Comparison of ENCODE assay signal across 14 cellular contexts in the genomic region with DNA sequence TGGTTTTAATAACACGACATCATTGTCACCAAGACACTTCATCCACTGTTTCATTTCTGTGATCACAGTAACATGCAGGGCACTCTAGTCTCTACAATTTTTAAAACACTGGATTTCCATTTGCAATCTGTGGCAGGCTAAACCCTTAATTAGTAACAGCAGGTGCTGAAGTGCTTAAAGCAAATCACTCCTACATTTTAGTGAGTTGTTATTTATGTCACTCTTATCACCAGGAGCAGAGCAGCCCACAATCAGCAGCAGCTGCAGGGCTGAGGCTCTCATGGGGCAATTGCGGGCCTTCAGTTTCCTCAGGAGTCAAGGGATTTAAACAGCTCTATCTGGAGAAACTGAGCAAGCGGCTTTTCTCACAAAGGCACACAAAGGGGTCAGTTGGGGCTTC. TPM values are rescaled to one million over a fixed set of nuclear protein-coding genes. Genes with fewer than 3 reads are reported as not detected.
"Had no signal": no experiment of that assay in that cellular context is flagged by ENCODE, and none has a peak within 500 bp of the region (broad histone marks: within the 10 kb centered on the region; RNA-seq: fewer than 3 reads in every experiment).

No MANE protein-coding gene starts in this region.

- H3K4me1 ChIP-seq: lower lobe of right lung had no signal

- ATAC-seq: stimulated activated memory B cell treated with anti-CD40 and anti-IgM and Interleukin-4, amounts not matched to agents 10 μg/mL and 1 μg/mL and 100 μg/mL, for 72 hours had no signal

- H3K4me3 ChIP-seq: lower lobe of right lung had no signal

- H3K36me3 Mint-ChIP-seq: activated naive CD8-positive, alpha-beta T cell treated with anti-CD3 and anti-CD28 coated beads, Interleukin-2, amount 10 ng/mL, durations not matched to agents 7 days and 5 days; stimulated activated memory B cell treated with anti-CD40 and anti-IgM and Interleukin-4, amounts not matched to agents 10 μg/mL and 1 μg/mL and 100 μg/mL, for 72 hours had no signal

- H3K27ac Mint-ChIP-seq: activated naive CD8-positive, alpha-beta T cell treated with anti-CD3 and anti-CD28 coated beads, Interleukin-2, amount 10 ng/mL, durations not matched to agents 7 days and 5 days; immature natural killer cell; naive B cell; stimulated activated memory B cell treated with anti-CD40 and anti-IgM and Interleukin-4, amounts not matched to agents 10 μg/mL and 1 μg/mL and 100 μg/mL, for 72 hours had no signal

- H3K4me3 Mint-ChIP-seq: activated naive CD8-positive, alpha-beta T cell treated with anti-CD3 and anti-CD28 coated beads, Interleukin-2, amount 10 ng/mL, durations not matched to agents 7 days and 5 days; immature natural killer cell; naive B cell; stimulated activated memory B cell treated with anti-CD40 and anti-IgM and Interleukin-4, amounts not matched to agents 10 μg/mL and 1 μg/mL and 100 μg/mL, for 72 hours had no signal

- H3K27me3 ChIP-seq: neutrophil had no signal

- DNase-seq: activated CD4-positive, alpha-beta T cell treated with anti-CD3 and anti-CD28 coated beads, Interleukin-2, amount 50 U/mL, for 1 hour; activated CD8-positive, alpha-beta memory T cell treated with anti-CD3 and anti-CD28 coated beads for 24 hours; activated naive CD8-positive, alpha-beta T cell treated with anti-CD3 and anti-CD28 coated beads, Interleukin-2, amount 10 ng/mL, durations not matched to agents 7 days and 5 days; effector CD8-positive, alpha-beta T cell; foreskin melanocyte; immature natural killer cell; lower lobe of right lung; midbrain; naive B cell; retina; stimulated activated CD4-positive, alpha-beta T cell treated with anti-CD3 and anti-CD28 coated beads, Interleukin-2, amount 100 ng/mL, for 48 hours had no signal

- H3K9me3 Mint-ChIP-seq: stimulated activated memory B cell treated with anti-CD40 and anti-IgM and Interleukin-4, amounts not matched to agents 10 μg/mL and 1 μg/mL and 100 μg/mL, for 72 hours had no signal

- H3K27me3 Mint-ChIP-seq: stimulated activated memory B cell treated with anti-CD40 and anti-IgM and Interleukin-4, amounts not matched to agents 10 μg/mL and 1 μg/mL and 100 μg/mL, for 72 hours had no signal

- H3K4me1 Mint-ChIP-seq: activated naive CD8-positive, alpha-beta T cell treated with anti-CD3 and anti-CD28 coated beads, Interleukin-2, amount 10 ng/mL, durations not matched to agents 7 days and 5 days; immature natural killer cell; naive B cell; stimulated activated memory B cell treated with anti-CD40 and anti-IgM and Interleukin-4, amounts not matched to agents 10 μg/mL and 1 μg/mL and 100 μg/mL, for 72 hours had no signal

- H3K36me3 ChIP-seq: lower lobe of right lung, neutrophil had no signal

- H3K27ac ChIP-seq: lower lobe of right lung, neutrophil had no signal

- H3K9me3 ChIP-seq: lower lobe of right lung, neutrophil had no signal

RNA-seq across cellular contexts. Expression of a gene that starts 1.6 kb away (rescaled TPM):
- total RNA-seq: activated naive CD8-positive, alpha-beta T cell treated with anti-CD3 and anti-CD28 coated beads, Interleukin-2, amount 10 ng/mL, durations not matched to agents 7 days and 5 days; lower lobe of right lung; T-helper 2 cell treated with Interferon-gamma antibody and Interleukin-4, amounts not matched to agents 100 ng/mL and 5 ng/mL, for 36 hours had no signal
- polyA plus RNA-seq: immature natural killer cell had no signal
